Comparison of ENCODE assay signal across 11 cellular contexts in genomic region chr7:155805826-155806095, GRCh38. TPM values are rescaled to one million over a fixed set of nuclear protein-coding genes. Genes with fewer than 3 reads are reported as not detected.
DNase-seq lines count a peak whose midpoint lies in the region; ATAC-seq and TF ChIP-seq lines count a peak whose summit lies in the region.
"Had no signal": no experiment of that assay in that cellular context is flagged by ENCODE, and none has a peak within 500 bp of the region (broad histone marks: within the 10 kb centered on the region; RNA-seq: fewer than 3 reads in every experiment).

No MANE protein-coding gene starts in this region.

- no peak for TF ChIP-seq EP300 in gastroesophageal sphincter (IDR thresholded peaks at IDR 0.05)

- WGBS in gastroesophageal sphincter (ENCODE audit: low coverage in 1 of 2), 2 donors: no CpG with 5 or more reads among the region's 18 CpGs

- H4K20me1 ChIP-seq in DOHH2 (ENCODE audit: control insufficient read depth, insufficient read depth, low read depth, low read length): no peaks in the 10 kb centered on the region; the same call in 1 of the 2 replicates

- peak; percentile 7; the same call in 1 of the 3 replicates for ATAC-seq in RWPE2 (ENCODE audit: low read depth)
- ATAC-seq in gastroesophageal sphincter: no peak
- no peak for ATAC-seq in gastrocnemius medialis
- no peak for ATAC-seq in HG03520 (IDR thresholded peaks at IDR 0.05; ENCODE audit: unreplicated experiment)

- H3K79me2 ChIP-seq in DOHH2 (ENCODE audit: control insufficient read depth, low read length): no peaks in the 10 kb centered on the region

- H3K27me3 ChIP-seq in DOHH2 (ENCODE audit: control insufficient read depth, low read length) (peaks cover 73% of the 10 kb centered on the region), RWPE2 (ENCODE audit: insufficient read depth, poor library complexity, severe bottlenecking) (peaks cover 73% of the 10 kb centered on the region), gastroesophageal sphincter (peaks cover 100% of the 10 kb centered on the region), gastrocnemius medialis (peaks cover 81 to 91% (median 87%) of the 10 kb centered on the region in 3 donors)

- intact Hi-C loops in gastrocnemius medialis (cut with DNase I; ENCODE audit: low total_unique reads): loop anchor here (2.0 kb wide), 1 partner anchor 667 kb away; no protein-coding TSS in a partner anchor

- H3K4me1 ChIP-seq in DOHH2 (ENCODE audit: control insufficient read depth, low read length) (peaks cover 17% of the 10 kb centered on the region), RWPE2 (ENCODE audit: insufficient read depth, poor library complexity, severe bottlenecking) (no peaks in the 10 kb centered on the region), gastroesophageal sphincter (peaks cover 0 to 79% (median 34%) of the 10 kb centered on the region in 3 donors), gastrocnemius medialis (peaks cover 16 to 37% of the 10 kb centered on the region in 2 donors)

- in situ Hi-C loops in gastrocnemius medialis (cut with MboI; ENCODE audit: low sequenced_read_pairs in 4 of 4): loop anchor here in 1 of 4 donors (25.0 kb wide), 1 partner anchor 657 kb away; no protein-coding TSS in a partner anchor

- peak overlapping the region; percentile 47 for H3K4me3 ChIP-seq in DOHH2 (ENCODE audit: low read length)
- H3K4me3 ChIP-seq in RWPE2 (ENCODE audit: severe bottlenecking): peak overlapping the region; percentile 25
- peak overlapping the region; percentile 6 to 43 for H3K4me3 ChIP-seq in gastroesophageal sphincter
- H3K4me3 ChIP-seq in gastrocnemius medialis: peak overlapping the region; percentile 12 to 54 (median 41)

- H3K4me1 Mint-ChIP-seq in HFFc6 (ENCODE audit: low read depth): 0 out of 2 replicates have a peak, but pooled peaks cover 3% of the 10 kb centered on the region

- no peak overlapping the region for H3K27ac ChIP-seq in DOHH2 (ENCODE audit: low read depth, low read length)
- no peak overlapping the region for H3K27ac ChIP-seq in RWPE2 (ENCODE audit: poor library complexity, severe bottlenecking)
- H3K27ac ChIP-seq in gastroesophageal sphincter: no peak overlapping the region
- no peak overlapping the region for H3K27ac ChIP-seq in gastrocnemius medialis

- DNase-seq in RWPE2 (ENCODE audit: low spot score): no peak
- no peak for DNase-seq in gastrocnemius medialis
- DNase-seq in SIG-M5 treated with dmso at 0.1 percent for 504 hours (lab: John Stamatoyannopoulos, UW; ENCODE audit: unreplicated experiment): no peak
- no peak for DNase-seq in HFFc6
- DNase-seq in HCEC 1CT: no peak
- DNase-seq: NCI-H2107 had no signal

- H3K36me3 Mint-ChIP-seq in HFFc6 (ENCODE audit: low read depth): no peaks in the 10 kb centered on the region

- H3K27ac Mint-ChIP-seq in HFFc6: no peak overlapping the region

- H3K36me3 ChIP-seq in DOHH2 (ENCODE audit: control insufficient read depth, low read length) (no peaks in the 10 kb centered on the region), RWPE2 (ENCODE audit: low read depth) (no peaks in the 10 kb centered on the region), gastroesophageal sphincter (no peaks in the 10 kb centered on the region), gastrocnemius medialis (no peaks in the 10 kb centered on the region)

- peaks cover 7% of the 10 kb centered on the region; the same call in 1 of the 2 replicates for H3F3A ChIP-seq in DOHH2 (ENCODE audit: control insufficient read depth, insufficient read depth)

- H3K27me3 Mint-ChIP-seq in HFFc6 (ENCODE audit: insufficient read depth): peaks cover 26% of the 10 kb centered on the region

- no peak for TF ChIP-seq POLR2A in gastroesophageal sphincter (IDR thresholded peaks at IDR 0.05)
- no peak for TF ChIP-seq POLR2A in gastrocnemius medialis (IDR thresholded peaks at IDR 0.05)

- no peaks in the 10 kb centered on the region for H3K9me3 Mint-ChIP-seq in HFFc6
- H3K9me3 Mint-ChIP-seq: neural crest cell had no signal

- H3K4me3 Mint-ChIP-seq in HFFc6: no peak overlapping the region

- H3K9me3 ChIP-seq in DOHH2 (ENCODE audit: control insufficient read depth, insufficient read depth, low read length) (no peaks in the 10 kb centered on the region), RWPE2 (ENCODE audit: severe bottlenecking) (no peaks in the 10 kb centered on the region), gastroesophageal sphincter (no peaks in the 10 kb centered on the region), gastrocnemius medialis (no peaks in the 10 kb centered on the region)

- H3K4me2 ChIP-seq in DOHH2 (ENCODE audit: low read length): peak overlapping the region; percentile 62

- H3K9me2 ChIP-seq in DOHH2 (replicated peaks; ENCODE audit: control insufficient read depth, low read length): no peaks in the 10 kb centered on the region

- TF ChIP-seq CTCF in DOHH2 (IDR thresholded peaks at IDR 0.05; ENCODE audit: low read depth, low read length, poor library complexity, severe bottlenecking) (no peak), RWPE2 (IDR thresholded peaks at IDR 0.05; ENCODE audit: poor library complexity, severe bottlenecking) (no peak), gastroesophageal sphincter (IDR thresholded peaks at IDR 0.05) (no peak), gastrocnemius medialis (IDR thresholded peaks at IDR 0.05 in 4 of 5, conservative IDR thresholded peaks at IDR 0.05 in 1 of 5) (no peak), HFFc6 (IDR thresholded peaks at IDR 0.05) (no peak)

RNA-seq across cellular contexts. Expression of gene SHH, which starts 6.5 kb away (rescaled TPM):
- total RNA-seq in gastroesophageal sphincter (under 1 TPM in 1 of 4 donors, not detected in 3; 0.08 TPM), gastrocnemius medialis (not detected)
- total RNA-seq in HFFc6 (2021; fragmentation: NEBNext Ultra II Directional; extraction: Animal tissue kit (Norgen Biotek cat#: 25700)): not detected
- total RNA-seq: activated CD8-positive, alpha-beta memory T cell treated with anti-CD3 and anti-CD28 coated beads for 36 hours; neural crest cell had no signal
